16 cellular contexts compared by ENCODE assay signal in genomic region chr14:74978416-74978947, GRCh38. TPM values are rescaled to one million over a fixed set of nuclear protein-coding genes. Genes with fewer than 3 reads are reported as not detected.
DNase-seq lines count a peak whose midpoint lies in the region; ATAC-seq and TF ChIP-seq lines count a peak whose summit lies in the region.
"Had no signal": no experiment of that assay in that cellular context is flagged by ENCODE, and none has a peak within 500 bp of the region (broad histone marks: within the 10 kb centered on the region; RNA-seq: fewer than 3 reads in every experiment).

No MANE protein-coding gene starts in this region.

- no peak for TF ChIP-seq POLR2A in suprapubic skin (IDR thresholded peaks at IDR 0.05)

- no peaks in the 10 kb centered on the region; the same call in 1 of the 2 replicates for H3K4me1 ChIP-seq in HEK293 (ENCODE audit: control insufficient read depth, insufficient read depth, low read length)
- peaks cover 51% of the 10 kb centered on the region for H3K4me1 ChIP-seq in PC-3 (ENCODE audit: insufficient read depth, low read length)
- H3K4me1 ChIP-seq in suprapubic skin = peaks cover 72% of the 10 kb centered on the region

- H2AFZ ChIP-seq in PC-3 (ENCODE audit: low read length) = no peak overlapping the region

- H3K9me2 ChIP-seq in PC-3 (replicated peaks; ENCODE audit: low read length) = no peaks in the 10 kb centered on the region

- intact Hi-C loops in PC-3 (cut with micrococcal nuclease) = no loop called here

- peak overlapping the region; percentile 21 for H3K4me2 ChIP-seq in PC-3 (ENCODE audit: low read length)

- H3K27ac ChIP-seq in HEK293 (ENCODE audit: extremely low read depth, low read depth, low read length) = no peak overlapping the region
- peak overlapping the region; percentile 48 for H3K27ac ChIP-seq in PC-3 (ENCODE audit: low read length)
- no peak overlapping the region for H3K27ac ChIP-seq in suprapubic skin
- H3K27ac ChIP-seq: BLaER1 treated with 17β-estradiol and CSF1 and Interleukin-3, amounts not matched to agents 10 nM and 100 nM; spleen had no signal

- no TSS peak for BruUV-seq in PC-3 (replicated peaks; lab: Mats Ljungman, UMichigan)

- POLR2A ChIA-PET in HEK293 (lab: Yijun Ruan, JAX) = no interaction called here
- POLR2A ChIA-PET in PC-3 (lab: Charles Lee; ENCODE audit: unreplicated experiment) = interaction anchor here (0.6 to 0.7 kb wide), 2 partner anchors 26 to 91 kb away, joined by 3 to 11 read pairs; partner anchors contain the start of gene ZC2HC1C

- 70% methylated on average over 11 of the region's 11 CpGs for WGBS in suprapubic skin

- H3F3A ChIP-seq in PC-3 (ENCODE audit: low read length, unreplicated experiment) = no peaks in the 10 kb centered on the region

- no peak for TF ChIP-seq EP300 in suprapubic skin (IDR thresholded peaks at IDR 0.05)

- no peaks in the 10 kb centered on the region for H4K20me1 ChIP-seq in PC-3 (ENCODE audit: low read length)
- H4K20me1 ChIP-seq: BLaER1 treated with 17β-estradiol and CSF1 and Interleukin-3, amounts not matched to agents 10 nM and 100 nM had no signal

- DNase-seq in PC-3 = peak; percentile 61
- DNase-seq in fibroblast of villous mesenchyme (ENCODE audit: low read depth) = peak; percentile 22
- peak; percentile 48 to 66 for DNase-seq in suprapubic skin (ENCODE audit: low spot score in 2 of 2)
- DNase-seq in NAMALWA (ENCODE audit: low spot score) = no peak
- DNase-seq: activated CD4-positive, alpha-beta T cell treated with anti-CD3 and anti-CD28 coated beads, Interleukin-2, amount 10 ng/mL, durations not matched to agents 24 days and 14 days; DMS53; NCI-H1694; NCI-H510A; spleen; stimulated activated naive CD8-positive, alpha-beta T cell treated with anti-CD3 and anti-CD28 coated beads, Interleukin-15, Interleukin-2, amounts not matched to agents 100 U/mL and 50 U/mL, for 24 hours had no signal

- no peaks in the 10 kb centered on the region for H3K27me3 ChIP-seq in PC-3 (ENCODE audit: low read length)
- H3K27me3 ChIP-seq in suprapubic skin = no peaks in the 10 kb centered on the region
- H3K27me3 ChIP-seq: BLaER1 treated with 17β-estradiol and CSF1 and Interleukin-3, amounts not matched to agents 10 nM and 100 nM; heart left ventricle; spleen had no signal

- TF ChIP-seq CTCF in HEK293 (tag by site-specific recombination; IDR thresholded peaks at IDR 0.05) (no peak), PC-3 (conservative IDR thresholded peaks at IDR 0.05; ENCODE audit: low read depth, low read length) (no peak), fibroblast of villous mesenchyme (IDR thresholded peaks at IDR 0.05; ENCODE audit: insufficient read depth, low read depth, low read length) (no peak), suprapubic skin (IDR thresholded peaks at IDR 0.05) (no peak)

- H3K9ac ChIP-seq in PC-3 (ENCODE audit: low read length) = no peak overlapping the region

- H3K4me3 ChIP-seq in HEK293 (ENCODE audit: low read depth, low read length) = no peak overlapping the region
- no peak overlapping the region for H3K4me3 ChIP-seq in PC-3 (ENCODE audit: low read length)
- H3K4me3 ChIP-seq in fibroblast of villous mesenchyme (ENCODE audit: low read depth, low read length) = no peak overlapping the region
- no peak overlapping the region for H3K4me3 ChIP-seq in suprapubic skin
- H3K4me3 ChIP-seq: BLaER1 treated with 17β-estradiol and CSF1 and Interleukin-3, amounts not matched to agents 10 nM and 100 nM; heart left ventricle; spleen had no signal

- H3K36me3 ChIP-seq in HEK293 (ENCODE audit: control insufficient read depth in 2 of 2, insufficient read depth in 1 of 2, low read length in 2 of 2) (no peaks in the 10 kb centered on the region), PC-3 (ENCODE audit: low read depth, low read length) (no peaks in the 10 kb centered on the region), suprapubic skin (no peaks in the 10 kb centered on the region)
- H3K36me3 ChIP-seq: BLaER1 treated with 17β-estradiol and CSF1 and Interleukin-3, amounts not matched to agents 10 nM and 100 nM; heart left ventricle; spleen had no signal

- H3K9me3 ChIP-seq in HEK293 (ENCODE audit: control insufficient read depth, insufficient read depth, low read depth, low read length) = no peaks in the 10 kb centered on the region
- H3K9me3 ChIP-seq in PC-3 (ENCODE audit: low read length) = no peaks in the 10 kb centered on the region
- H3K9me3 ChIP-seq in suprapubic skin = no peaks in the 10 kb centered on the region
- H3K9me3 ChIP-seq: BLaER1 treated with 17β-estradiol and CSF1 and Interleukin-3, amounts not matched to agents 10 nM and 100 nM; heart left ventricle; spleen had no signal

- ATAC-seq in PC-3 = peak; percentile 31
- ATAC-seq in GM18858 (IDR thresholded peaks at IDR 0.05; ENCODE audit: unreplicated experiment) = no peak
- ATAC-seq in GM21825 (IDR thresholded peaks at IDR 0.05; ENCODE audit: unreplicated experiment) = no peak
- ATAC-seq: heart left ventricle; Panc1; stimulated activated naive CD8-positive, alpha-beta T cell treated with anti-CD3 and anti-CD28 coated beads, Interleukin-15, Interleukin-2, amounts not matched to agents 100 U/mL and 50 U/mL, for 24 hours had no signal

- CTCF ChIA-PET in HEK293 (lab: Yijun Ruan, JAX) (interaction anchor here (0.8 to 1.0 kb wide), 2 partner anchors 33 to 110 kb away, joined by 3 to 5 read pairs; no protein-coding TSS in a partner anchor), PC-3 (lab: Charles Lee) (no interaction called here)

- no peaks in the 10 kb centered on the region for H3K79me2 ChIP-seq in PC-3 (ENCODE audit: low read length)

TF ChIP-seq in HEK293, 187 proteins besides CTCF, POLR2A, EP300 and RAD21:
- peak; percentile 49; the same call in 1 of the 2 replicates for TF ChIP-seq HIC1 (tag by site-specific recombination; IDR thresholded peaks at IDR 0.05)
- peak; percentile 97 for TF ChIP-seq ZIC2 (tag by site-specific recombination; IDR thresholded peaks at IDR 0.05)
- peak; percentile 6; the same call in 1 of the 2 replicates for TF ChIP-seq EGR2 (tag by site-specific recombination; IDR thresholded peaks at IDR 0.05; ENCODE audit: low read depth)
- TF ChIP-seq GLIS1 (tag by site-specific recombination; IDR thresholded peaks at IDR 0.05) = peak; percentile 89
- no peak for TF ChIP-seq ZNF514 (tag by site-specific recombination; IDR thresholded peaks at IDR 0.05)
- no peak for TF ChIP-seq ZNF843 (tag by site-specific recombination; IDR thresholded peaks at IDR 0.05)
- 0 out of 2 replicates have a peak, but pooled peaks have one; percentile 15 for TF ChIP-seq OSR2 (tag by site-specific recombination; IDR thresholded peaks at IDR 0.05)
- TF ChIP-seq PATZ1 (tag by site-specific recombination; IDR thresholded peaks at IDR 0.05) = peak; percentile 48; the same call in 1 of the 2 replicates
- peak; percentile 76 for TF ChIP-seq ZFHX2 (tag by site-specific recombination; conservative IDR thresholded peaks at IDR 0.05)

RNA-seq across cellular contexts. Expression of gene PGF, which starts 23.1 kb away (rescaled TPM):
- total RNA-seq in PC-3 (2014; rRNA removed) (0.26 and 1.5 TPM in 2 replicates), fibroblast of villous mesenchyme (0.64 and 0.86 TPM in 2 replicates), suprapubic skin (10 to 100 TPM in 1 of 4 donors, 1 to 10 TPM in 3; 3.5 to 10.5 (median 7.9) TPM)

RNA-seq across cellular contexts. Expression of gene EIF2B2, which starts 24.2 kb away (rescaled TPM):
- total RNA-seq in PC-3 (2014; rRNA removed) (96.8 and 113 TPM in 2 replicates), fibroblast of villous mesenchyme (46.6 and 49.6 TPM in 2 replicates), suprapubic skin (10 to 100 TPM; 28.9 to 46.2 (median 33.8) TPM)

RNA-seq across cellular contexts. Expression of gene RPS6KL1, which starts 55.4 kb away (rescaled TPM):
- total RNA-seq in PC-3 (2014; rRNA removed) (16.0 and 17.9 TPM in 2 replicates), fibroblast of villous mesenchyme (1.6 and 2.2 TPM in 2 replicates), suprapubic skin (1 to 10 TPM in 3 of 4 donors, under 1 TPM in 1; 0.86 to 7.5 (median 1.8) TPM)
